In genomic region chr3:71559578-71560162, GRCh38 we compare ENCODE assay signal across 1 cellular context.
TF ChIP-seq lines count a peak whose summit lies in the region.

No MANE protein-coding gene starts in this region.

TF ChIP-seq in HepG2, 621 proteins besides CTCF, POLR2A, EP300 and RAD21 (continued from another document):
- no peak for TF ChIP-seq NKX3-1 (CRISPR knock-in tag; IDR thresholded peaks at IDR 0.05)
- TF ChIP-seq GMEB1 (CRISPR knock-in tag; IDR thresholded peaks at IDR 0.05; ENCODE audit: borderline replicate concordance), result no peak
- no peak for TF ChIP-seq ZNF547 (CRISPR knock-in tag; IDR thresholded peaks at IDR 0.05)
- no peak for TF ChIP-seq ZNF605 (CRISPR knock-in tag; IDR thresholded peaks at IDR 0.05)
- TF ChIP-seq RNF219 (CRISPR knock-in tag; IDR thresholded peaks at IDR 0.05), result no peak
- peak; percentile 65; the same call in 1 of the 2 replicates for TF ChIP-seq GFI1 (CRISPR knock-in tag; IDR thresholded peaks at IDR 0.05; ENCODE audit: borderline replicate concordance)
- no peak for TF ChIP-seq IRF1 (CRISPR knock-in tag; IDR thresholded peaks at IDR 0.05; ENCODE audit: low read depth)
- TF ChIP-seq RAD51 (IDR thresholded peaks at IDR 0.05; ENCODE audit: borderline replicate concordance), result no peak
- TF ChIP-seq NR2F2 (IDR thresholded peaks at IDR 0.05; ENCODE audit: borderline replicate concordance, low read depth), result peak; percentile 33; the same call in 1 of the 2 replicates
- no peak for TF ChIP-seq SRSF4 (IDR thresholded peaks at IDR 0.05; ENCODE audit: low read depth, low read length, poor library complexity, severe bottlenecking)
- TF ChIP-seq ZNF430 (CRISPR knock-in tag; IDR thresholded peaks at IDR 0.05), result no peak
- no peak for TF ChIP-seq KDM6A (CRISPR knock-in tag; IDR thresholded peaks at IDR 0.05; ENCODE audit: low read depth)
- TF ChIP-seq SIX1 (CRISPR knock-in tag; IDR thresholded peaks at IDR 0.05; ENCODE audit: borderline replicate concordance), result no peak
- no peak for TF ChIP-seq STAG1 (CRISPR knock-in tag; IDR thresholded peaks at IDR 0.05)
- no peak for TF ChIP-seq SNAPC4 (CRISPR knock-in tag; IDR thresholded peaks at IDR 0.05)
